Comparison of ENCODE assay signal across 2 cellular contexts in genomic region chr3:169667380-169667671, GRCh38.
TF ChIP-seq lines count a peak whose summit lies in the region.

No MANE protein-coding gene starts in this region.

TF ChIP-seq in endothelial cell of umbilical vein, 7 proteins besides CTCF, POLR2A, EP300 and RAD21 (continued from another document):
- no peak for TF ChIP-seq MAX (IDR thresholded peaks at IDR 0.05; ENCODE audit: insufficient read depth, insufficient read length)
- TF ChIP-seq JUN (IDR thresholded peaks at IDR 0.05; ENCODE audit: borderline replicate concordance, insufficient read depth, insufficient read length, low read depth): no peak

TF ChIP-seq in neural cell, 6 proteins besides CTCF, POLR2A, EP300 and RAD21 (continued from another document):
- TF ChIP-seq REST (IDR thresholded peaks at IDR 0.05; ENCODE audit: borderline replicate concordance): no peak
